ENCODE assay signal across 16 cellular contexts in the genomic region with DNA sequence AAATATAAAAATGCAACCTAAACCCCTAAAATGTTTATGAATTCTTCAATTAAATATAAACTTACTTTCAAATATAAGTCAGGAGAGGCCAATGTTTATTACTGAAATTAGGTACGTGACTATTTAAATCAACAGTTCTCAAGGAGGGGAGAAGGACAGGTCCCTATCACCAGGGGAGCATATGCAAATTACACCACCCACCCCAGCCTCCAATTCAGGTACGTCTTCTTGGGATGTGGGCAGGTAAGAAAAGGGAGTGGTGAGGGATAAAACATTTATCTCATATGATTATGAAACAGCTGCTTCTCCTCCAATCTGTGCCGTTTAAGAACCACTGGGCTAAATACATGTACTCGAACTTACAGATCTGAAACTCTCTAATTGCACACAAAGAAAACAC. TPM values are rescaled to one million over a fixed set of nuclear protein-coding genes. Genes with fewer than 3 reads are reported as not detected.
DNase-seq lines count a peak whose midpoint lies in the region; ATAC-seq and TF ChIP-seq lines count a peak whose summit lies in the region.
"Had no signal": no experiment of that assay in that cellular context is flagged by ENCODE, and none has a peak within 500 bp of the region (broad histone marks: within the 10 kb centered on the region; RNA-seq: fewer than 3 reads in every experiment).

No MANE protein-coding gene starts in this region.

- H3K4me3 Mint-ChIP-seq in activated naive CD8-positive, alpha-beta T cell, result peak overlapping the region; percentile 2
- no peak overlapping the region for H3K4me3 Mint-ChIP-seq in activated naive CD8-positive, alpha-beta T cell treated with anti-CD3 and anti-CD28 coated beads for 36 hours

- H3K27me3 ChIP-seq in hepatocyte (no peaks in the 10 kb centered on the region), osteoblast (ENCODE audit: insufficient read depth, low read length) (no peaks in the 10 kb centered on the region), psoas muscle (ENCODE audit: insufficient read depth in 3 of 3, low read length in 2 of 3) (no peaks in the 10 kb centered on the region)
- H3K27me3 ChIP-seq: heart right ventricle had no signal

- H3K4me3 ChIP-seq in OCI-LY7 (ENCODE audit: low read depth, low read length, poor library complexity, severe bottlenecking), result peak overlapping the region; percentile 99
- no peak overlapping the region for H3K4me3 ChIP-seq in hepatocyte
- no peak overlapping the region for H3K4me3 ChIP-seq in osteoblast (ENCODE audit: insufficient read depth, low read length)
- H3K4me3 ChIP-seq in psoas muscle, result no peak overlapping the region
- no peak overlapping the region for H3K4me3 ChIP-seq in foreskin fibroblast (ENCODE audit: low read depth in 1 of 2, low read length in 2 of 2)
- H3K4me3 ChIP-seq: lower lobe of right lung, prostate gland had no signal

- no TSS peak for BruUV-seq in OCI-LY7 (replicated peaks; lab: Mats Ljungman, UMichigan)

- peaks cover 58% of the 10 kb centered on the region for H3K4me1 ChIP-seq in OCI-LY7 (ENCODE audit: insufficient read depth, low read length, poor library complexity, severe bottlenecking)
- peaks cover 14% of the 10 kb centered on the region for H3K4me1 ChIP-seq in hepatocyte (ENCODE audit: insufficient read depth)
- peaks cover 22% of the 10 kb centered on the region for H3K4me1 ChIP-seq in osteoblast (ENCODE audit: insufficient read depth, low read length)
- H3K4me1 ChIP-seq in psoas muscle, result peaks cover 37% of the 10 kb centered on the region
- H3K4me1 ChIP-seq: prostate gland had no signal

- H3K9me3 ChIP-seq in OCI-LY7 (ENCODE audit: low read length) (peaks cover 4% of the 10 kb centered on the region; the same call in 1 of the 2 replicates), hepatocyte (ENCODE audit: low read depth) (no peaks in the 10 kb centered on the region), osteoblast (ENCODE audit: low read depth, low read length) (no peaks in the 10 kb centered on the region), psoas muscle (no peaks in the 10 kb centered on the region)
- H3K9me3 ChIP-seq: heart right ventricle, lower lobe of right lung, prostate gland had no signal

- intact Hi-C loops in OCI-LY7 (cut with micrococcal nuclease; ENCODE audit: unreplicated experiment) (loop anchor here (10.0 kb wide), 1 partner anchor 1179 kb away; a partner anchor contains a TSS), psoas muscle (cut with DNase I) (no loop called here)

- H3K36me3 Mint-ChIP-seq in activated naive CD8-positive, alpha-beta T cell, result peaks cover under 1% of the 10 kb centered on the region
- peaks cover 16% of the 10 kb centered on the region for H3K36me3 Mint-ChIP-seq in activated naive CD8-positive, alpha-beta T cell treated with anti-CD3 and anti-CD28 coated beads for 36 hours

- peak overlapping the region; percentile 84 for H3K4me2 ChIP-seq in OCI-LY7 (ENCODE audit: low read length)
- peak overlapping the region; percentile 80 for H3K4me2 ChIP-seq in hepatocyte
- no peak overlapping the region for H3K4me2 ChIP-seq in osteoblast (ENCODE audit: insufficient read depth, low read length)

- peaks cover 92% of the 10 kb centered on the region for H3K79me2 ChIP-seq in OCI-LY7 (ENCODE audit: insufficient read depth, low read depth, low read length)
- H3K79me2 ChIP-seq in hepatocyte, result peaks cover 87% of the 10 kb centered on the region
- peaks cover 85% of the 10 kb centered on the region for H3K79me2 ChIP-seq in osteoblast (ENCODE audit: insufficient read depth, low read length)

- H3K36me3 ChIP-seq in OCI-LY7 (ENCODE audit: insufficient read depth, low read length) (peaks cover 18% of the 10 kb centered on the region), hepatocyte (replicated peaks; ENCODE audit: insufficient read depth, low read depth) (no peaks in the 10 kb centered on the region), osteoblast (ENCODE audit: insufficient read depth, low read length) (no peaks in the 10 kb centered on the region), psoas muscle (ENCODE audit: insufficient read depth in 1 of 2, low read depth in 1 of 2) (no peaks in the 10 kb centered on the region)
- H3K36me3 ChIP-seq: heart right ventricle, lower lobe of right lung, prostate gland had no signal

- ATAC-seq in psoas muscle, result no peak
- ATAC-seq: heart right ventricle, lower lobe of right lung had no signal

- peak overlapping the region; percentile 23 for H3K27ac Mint-ChIP-seq in activated naive CD8-positive, alpha-beta T cell
- H3K27ac Mint-ChIP-seq in activated naive CD8-positive, alpha-beta T cell treated with anti-CD3 and anti-CD28 coated beads for 36 hours, result no peak overlapping the region
- H3K27ac Mint-ChIP-seq: activated naive CD4-positive, alpha-beta T cell treated with anti-CD3 and anti-CD28 coated beads, Interleukin-2, amount 10 ng/mL, durations not matched to agents 7 days and 5 days had no signal

- CTCF ChIA-PET in OCI-LY7 (lab: Charles Lee; ENCODE audit: unreplicated experiment), result no interaction called here

- 73% methylated on average over 4 of the region's 4 CpGs for WGBS in hepatocyte (ENCODE audit: low lambda C conversion rate, missing lambda C conversion rate)
- WGBS in psoas muscle, 3 donors, result 63 to 71% (median 65%) methylated on average over 4 of the region's 4 CpGs

- H4K20me1 ChIP-seq in OCI-LY7 (ENCODE audit: insufficient read depth, low read length), result peaks cover 39% of the 10 kb centered on the region
- H4K20me1 ChIP-seq in hepatocyte (ENCODE audit: insufficient read depth, poor library complexity, severe bottlenecking), result peaks cover 55% of the 10 kb centered on the region
- peaks cover 57% of the 10 kb centered on the region for H4K20me1 ChIP-seq in osteoblast (ENCODE audit: insufficient read depth, low read length)

- peak overlapping the region; percentile 52 for H3K27ac ChIP-seq in OCI-LY7 (ENCODE audit: low read depth, low read length, poor library complexity, severe bottlenecking)
- H3K27ac ChIP-seq in hepatocyte, result no peak overlapping the region
- no peak overlapping the region for H3K27ac ChIP-seq in osteoblast (ENCODE audit: low read depth, low read length)
- H3K27ac ChIP-seq in psoas muscle, result no peak overlapping the region
- H3K27ac ChIP-seq: C4-2B, heart right ventricle, lower lobe of right lung, prostate gland had no signal

- peaks cover 69% of the 10 kb centered on the region for H3K4me1 Mint-ChIP-seq in activated naive CD8-positive, alpha-beta T cell (ENCODE audit: low read depth)
- H3K4me1 Mint-ChIP-seq in activated naive CD8-positive, alpha-beta T cell treated with anti-CD3 and anti-CD28 coated beads for 36 hours, result peaks cover 35% of the 10 kb centered on the region

- no peak for DNase-seq in activated naive CD8-positive, alpha-beta T cell treated with anti-CD3 and anti-CD28 coated beads for 36 hours
- DNase-seq in OCI-LY7 (ENCODE audit: low spot score) (no peak), hepatocyte (ENCODE audit: low spot score) (no peak), osteoblast (ENCODE audit: insufficient read length, low spot score, missing footprints) (no peak), psoas muscle (no peak), foreskin fibroblast (no peak)
- no peak for DNase-seq in activated CD4-positive, alpha-beta T cell treated with anti-CD3 and anti-CD28 coated beads, Interleukin-2, amount 50 U/mL, for 4 hours
- DNase-seq: activated naive CD4-positive, alpha-beta T cell treated with anti-CD3 and anti-CD28 coated beads, Interleukin-2, amount 10 ng/mL, durations not matched to agents 7 days and 5 days; heart right ventricle; lower lobe of right lung; NCI-H2081 treated with DMSO at 0.1 percent for 48 hours; small intestine; stimulated activated CD4-positive, alpha-beta T cell treated with anti-CD3 and anti-CD28 coated beads, Interleukin-4, amount 100 ng/mL, for 1 hour had no signal

- POLR2A ChIA-PET in OCI-LY7 (lab: Charles Lee), result interaction anchor here (0.6 to 2.8 kb wide), 6 partner anchors 9 to 552 kb away, joined by 3 to 22 read pairs (median 4); no protein-coding TSS in a partner anchor

- no peak for TF ChIP-seq CTCF in OCI-LY7 (conservative IDR thresholded peaks at IDR 0.05; ENCODE audit: low read length)
- TF ChIP-seq CTCF in hepatocyte (IDR thresholded peaks at IDR 0.05; ENCODE audit: poor library complexity), result no peak
- TF ChIP-seq CTCF in osteoblast (IDR thresholded peaks at IDR 0.05; ENCODE audit: extremely low read depth, low read depth, low read length), result no peak
- no peak for TF ChIP-seq CTCF in psoas muscle (IDR thresholded peaks at IDR 0.05)
- TF ChIP-seq CTCF in foreskin fibroblast (IDR thresholded peaks at IDR 0.05; ENCODE audit: low read depth, low read length), result no peak

- H3K9me2 ChIP-seq in OCI-LY7 (ENCODE audit: insufficient read depth, low read length) (no peaks in the 10 kb centered on the region), hepatocyte (replicated peaks; ENCODE audit: insufficient read depth) (no peaks in the 10 kb centered on the region)

- no peaks in the 10 kb centered on the region for H3K9me3 Mint-ChIP-seq in activated naive CD8-positive, alpha-beta T cell (ENCODE audit: low read depth)
- no peaks in the 10 kb centered on the region for H3K9me3 Mint-ChIP-seq in activated naive CD8-positive, alpha-beta T cell treated with anti-CD3 and anti-CD28 coated beads for 36 hours
- H3K9me3 Mint-ChIP-seq: activated naive CD4-positive, alpha-beta T cell treated with anti-CD3 and anti-CD28 coated beads, Interleukin-2, amount 10 ng/mL, durations not matched to agents 7 days and 5 days had no signal

- H2AFZ ChIP-seq in OCI-LY7 (ENCODE audit: low read length), result no peak overlapping the region
- no peak overlapping the region for H2AFZ ChIP-seq in hepatocyte
- no peak overlapping the region for H2AFZ ChIP-seq in osteoblast (ENCODE audit: low read length)

- no peaks in the 10 kb centered on the region for H3K27me3 Mint-ChIP-seq in activated naive CD8-positive, alpha-beta T cell
- H3K27me3 Mint-ChIP-seq in activated naive CD8-positive, alpha-beta T cell treated with anti-CD3 and anti-CD28 coated beads for 36 hours, result no peaks in the 10 kb centered on the region
- H3K27me3 Mint-ChIP-seq: activated naive CD4-positive, alpha-beta T cell treated with anti-CD3 and anti-CD28 coated beads, Interleukin-2, amount 10 ng/mL, durations not matched to agents 7 days and 5 days had no signal

RNA-seq across cellular contexts. Expression of a gene that starts 3.4 kb away (rescaled TPM):
- total RNA-seq in activated naive CD8-positive, alpha-beta T cell treated with anti-CD3 and anti-CD28 coated beads for 36 hours, result 10 to 100 TPM; 37.0 to 40.9 TPM
- 75.2 and 78.2 TPM in 2 replicates for total RNA-seq in OCI-LY7 (2014; rRNA removed; shearing (Covaris generic))
- total RNA-seq in OCI-LY7 (2022) (76.9 and 92.6 TPM in 2 replicates), hepatocyte (65.9 and 74.9 TPM in 2 replicates), osteoblast (64.8 and 73.1 TPM in 2 replicates), psoas muscle (10 to 100 TPM; 19.5 to 27.3 (median 21.2) TPM)
- polyA plus RNA-seq in hepatocyte (53.2 and 63.0 TPM in 2 replicates), psoas muscle (10 to 100 TPM; 20.5 to 30.6 (median 27.6) TPM)
